Comparison of ENCODE assay signal across 1 cellular context in genomic region chr20:51439160-51439689, GRCh38.
A peak's percentile ranks its signal among the peaks of the same experiment; 100 is the strongest.
TF ChIP-seq lines count a peak whose summit lies in the region.

No MANE protein-coding gene starts in this region.

TF ChIP-seq in HepG2, 621 proteins besides CTCF, POLR2A, EP300 and RAD21 (continued from another document):
- TF ChIP-seq PRDM15 (CRISPR knock-in tag; IDR thresholded peaks at IDR 0.05) (no peak), ZNF776 (CRISPR knock-in tag; IDR thresholded peaks at IDR 0.05) (no peak), TCF7L2 (IDR thresholded peaks at IDR 0.05; ENCODE audit: low read depth, low read length) (no peak), BATF2 (CRISPR knock-in tag; IDR thresholded peaks at IDR 0.05) (no peak), BCL3 (CRISPR knock-in tag; IDR thresholded peaks at IDR 0.05) (no peak), FIP1L1 (IDR thresholded peaks at IDR 0.05; ENCODE audit: borderline replicate concordance, insufficient read depth, low read depth, low read length) (no peak), ZNF234 (CRISPR knock-in tag; conservative IDR thresholded peaks at IDR 0.05) (no peak), ZFP91 (CRISPR knock-in tag; IDR thresholded peaks at IDR 0.05; ENCODE audit: borderline replicate concordance) (peak; percentile 22; the same call in 1 of the 2 replicates), ZNF136 (CRISPR knock-in tag; IDR thresholded peaks at IDR 0.05; ENCODE audit: low read depth) (no peak), HNF4G (IDR thresholded peaks at IDR 0.05; ENCODE audit: borderline replicate concordance, low read depth, low read length) (no peak), HNF4G (CRISPR knock-in tag; IDR thresholded peaks at IDR 0.05; ENCODE audit: borderline replicate concordance, low read depth) (no peak), ZSCAN29 (CRISPR knock-in tag; conservative IDR thresholded peaks at IDR 0.05) (no peak), ZNF780A (CRISPR knock-in tag; IDR thresholded peaks at IDR 0.05) (no peak), TRAFD1 (CRISPR knock-in tag; IDR thresholded peaks at IDR 0.05; ENCODE audit: borderline replicate concordance) (no peak), RXRB (CRISPR knock-in tag; IDR thresholded peaks at IDR 0.05; ENCODE audit: borderline replicate concordance) (no peak), ZMAT3 (CRISPR knock-in tag; conservative IDR thresholded peaks at IDR 0.05) (no peak), ZNF768 (CRISPR knock-in tag; IDR thresholded peaks at IDR 0.05) (peak; percentile 99), THAP7 (CRISPR knock-in tag; IDR thresholded peaks at IDR 0.05) (peak; percentile 57; the same call in 1 of the 2 replicates), LCORL (IDR thresholded peaks at IDR 0.05) (no peak), LCORL (CRISPR knock-in tag; IDR thresholded peaks at IDR 0.05) (no peak), CCAR2 (optimal IDR thresholded peaks at IDR 0.05; ENCODE audit: low read depth, low read length) (no peak), MAX (IDR thresholded peaks at IDR 0.05) (no peak), MAFG (CRISPR knock-in tag; IDR thresholded peaks at IDR 0.05) (no peak), RBM22 (optimal IDR thresholded peaks at IDR 0.05; ENCODE audit: low read length) (peak; percentile 16), IKZF4 (CRISPR knock-in tag; IDR thresholded peaks at IDR 0.05; ENCODE audit: borderline replicate concordance, low read depth, not compliant biosample characterization) (no peak), PBX2 (CRISPR knock-in tag; IDR thresholded peaks at IDR 0.05) (no peak), TIGD3 (CRISPR knock-in tag; IDR thresholded peaks at IDR 0.05; ENCODE audit: borderline replicate concordance) (no peak), PPARG (CRISPR knock-in tag; conservative IDR thresholded peaks at IDR 0.05) (no peak)
